7 cellular contexts compared by ENCODE assay signal in genomic region chrX:71944369-71944768, GRCh38. TPM values are rescaled to one million over a fixed set of nuclear protein-coding genes. Genes with fewer than 3 reads are reported as not detected.
"Had no signal": no experiment of that assay in that cellular context is flagged by ENCODE, and none has a peak within 500 bp of the region (broad histone marks: within the 10 kb centered on the region; RNA-seq: fewer than 3 reads in every experiment).

No MANE protein-coding gene starts in this region.

- H3K4me3 ChIP-seq: GM23338, K562 had no signal

- DNase-seq: H9, HCEC 1CT, IMR-90, KG1 had no signal

- ATAC-seq: GM23338, K562 had no signal

RNA-seq across cellular contexts. Expression of gene NHSL2, which starts 33.7 kb away (rescaled TPM):
- total RNA-seq: HT-29 had no signal
- polyA plus RNA-seq: K562 had no signal
